Comparison of ENCODE assay signal across 1 cellular context in the genomic region with DNA sequence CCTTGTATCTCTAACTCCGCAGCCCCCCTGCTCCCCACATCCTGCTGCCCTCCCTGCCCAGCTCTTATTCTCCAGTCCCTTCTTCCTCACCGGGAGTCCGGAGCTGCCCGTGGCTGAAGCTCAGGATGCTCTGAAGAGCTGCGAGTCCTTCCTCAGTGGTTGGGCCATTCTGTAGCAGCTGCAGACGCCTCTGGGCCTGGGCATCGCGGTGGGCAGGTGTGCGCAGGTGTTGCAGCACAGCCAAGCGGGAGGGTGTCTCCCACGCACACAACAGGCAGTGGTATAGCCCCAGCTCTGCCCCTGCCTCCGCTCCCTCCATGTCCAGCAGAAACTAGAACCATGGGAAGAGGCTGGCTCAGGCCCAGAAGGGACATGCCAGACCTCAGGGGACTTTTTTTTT.
TF ChIP-seq lines count a peak whose summit lies in the region.

No MANE protein-coding gene starts in this region.

TF ChIP-seq in IMR-90, 13 proteins besides CTCF, POLR2A, EP300 and RAD21:
- TF ChIP-seq MXI1 (IDR thresholded peaks at IDR 0.05; ENCODE audit: borderline replicate concordance, low read depth, low read length) = no peak
- no peak for TF ChIP-seq ELK1 (IDR thresholded peaks at IDR 0.05; ENCODE audit: borderline replicate concordance, low read depth, low read length)
- no peak for TF ChIP-seq FOS (IDR thresholded peaks at IDR 0.05; ENCODE audit: low read depth, low read length)
- no peak for TF ChIP-seq BHLHE40 (IDR thresholded peaks at IDR 0.05; ENCODE audit: low read depth, low read length)
- no peak for TF ChIP-seq RFX5 (IDR thresholded peaks at IDR 0.05; ENCODE audit: low read depth, low read length)
- no peak for TF ChIP-seq SMC3 (IDR thresholded peaks at IDR 0.05; ENCODE audit: low read depth, low read length)
- TF ChIP-seq CHD1 (IDR thresholded peaks at IDR 0.05; ENCODE audit: low read depth, low read length) = no peak
